Comparison of ENCODE assay signal across 25 cellular contexts in the genomic region with DNA sequence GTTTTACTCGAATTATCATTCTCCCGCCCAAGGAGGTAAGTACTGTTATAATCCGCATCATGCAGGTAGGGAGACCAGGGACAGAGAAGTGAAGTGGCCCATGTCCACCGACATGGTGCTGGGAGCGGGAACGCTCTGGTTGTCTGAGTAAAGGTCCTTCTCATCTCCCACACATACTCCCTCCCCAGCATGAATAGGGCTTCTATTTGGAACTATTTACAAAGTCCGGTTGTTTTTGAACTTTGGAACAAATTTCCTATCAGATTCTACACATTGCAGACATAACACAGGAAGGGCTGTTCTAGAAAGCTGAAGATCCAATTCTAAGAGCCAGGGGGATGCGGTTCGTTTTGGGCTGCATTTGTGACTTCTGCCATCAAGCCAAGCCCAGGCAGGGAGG.
"Had no signal": no experiment of that assay in that cellular context is flagged by ENCODE, and none has a peak within 500 bp of the region (broad histone marks: within the 10 kb centered on the region; RNA-seq: fewer than 3 reads in every experiment).

No MANE protein-coding gene starts in this region.

- FAIRE-seq: endometrium, frontal cortex, islet of Langerhans had no signal

- H3K36me3 Mint-ChIP-seq: stimulated activated effector memory CD8-positive, alpha-beta T cell treated with anti-CD3 and anti-CD28 coated beads, Interleukin-12 subunit alpha, Interleukin-12 subunit beta, amount 100 ng/mL, for 72 hours; type B pancreatic cell had no signal

- H3K4me3 Mint-ChIP-seq: memory B cell; mesothelial cell of epicardium; stimulated activated effector memory CD8-positive, alpha-beta T cell treated with anti-CD3 and anti-CD28 coated beads, Interleukin-12 subunit alpha, Interleukin-12 subunit beta, amount 100 ng/mL, for 72 hours; type B pancreatic cell had no signal

- H3K9me3 ChIP-seq: lower lobe of right lung, neutrophil, psoas muscle, suprapubic skin, thyroid gland, uterus had no signal

- H3K9me3 Mint-ChIP-seq: stimulated activated effector memory CD8-positive, alpha-beta T cell treated with anti-CD3 and anti-CD28 coated beads, Interleukin-12 subunit alpha, Interleukin-12 subunit beta, amount 100 ng/mL, for 72 hours had no signal

- H3K27ac Mint-ChIP-seq: memory B cell; mesothelial cell of epicardium; stimulated activated effector memory CD8-positive, alpha-beta T cell treated with anti-CD3 and anti-CD28 coated beads, Interleukin-12 subunit alpha, Interleukin-12 subunit beta, amount 100 ng/mL, for 72 hours; type B pancreatic cell had no signal

- ATAC-seq: esophagus mucosa; heart left ventricle; left lung; lower lobe of right lung; psoas muscle; stimulated activated effector memory CD8-positive, alpha-beta T cell treated with anti-CD3 and anti-CD28 coated beads, Interleukin-12 subunit alpha, Interleukin-12 subunit beta, amount 100 ng/mL, for 72 hours; stimulated activated naive CD8-positive, alpha-beta T cell treated with anti-CD3 and anti-CD28 coated beads, Interleukin-15, Interleukin-2, amounts not matched to agents 100 U/mL and 50 U/mL, for 24 hours had no signal

- H3K4me3 ChIP-seq: dorsolateral prefrontal cortex, heart left ventricle, left lung, lower lobe of right lung, psoas muscle, suprapubic skin, thyroid gland, uterus had no signal

- DNase-seq: cortex of kidney; dorsolateral prefrontal cortex; effector CD8-positive, alpha-beta T cell; heart left ventricle; hypothalamus; kidney glomerular epithelial cell; left lung; lower lobe of right lung; psoas muscle; retina; stimulated activated CD4-positive, alpha-beta T cell treated with anti-CD3 and anti-CD28 coated beads, Interleukin-4, amount 100 ng/mL, for 1 hour; stimulated activated CD8-positive, alpha-beta memory T cell treated with anti-CD3 and anti-CD28 coated beads, Interleukin-4, amount 100 ng/mL, for 48 hours; stimulated activated naive CD8-positive, alpha-beta T cell treated with anti-CD3 and anti-CD28 coated beads, Interleukin-15, Interleukin-2, amounts not matched to agents 100 U/mL and 50 U/mL, for 24 hours; thyroid gland; uterus had no signal

- H3K27me3 ChIP-seq: heart left ventricle, left lung, neutrophil, suprapubic skin, thyroid gland, uterus had no signal

- H3K27ac ChIP-seq: dorsolateral prefrontal cortex, heart left ventricle, left lung, lower lobe of right lung, neutrophil, psoas muscle, suprapubic skin, thyroid gland, uterus had no signal

- H3K36me3 ChIP-seq: heart left ventricle, left lung, lower lobe of right lung, neutrophil, suprapubic skin, thyroid gland, uterus had no signal
